In the genomic region with DNA sequence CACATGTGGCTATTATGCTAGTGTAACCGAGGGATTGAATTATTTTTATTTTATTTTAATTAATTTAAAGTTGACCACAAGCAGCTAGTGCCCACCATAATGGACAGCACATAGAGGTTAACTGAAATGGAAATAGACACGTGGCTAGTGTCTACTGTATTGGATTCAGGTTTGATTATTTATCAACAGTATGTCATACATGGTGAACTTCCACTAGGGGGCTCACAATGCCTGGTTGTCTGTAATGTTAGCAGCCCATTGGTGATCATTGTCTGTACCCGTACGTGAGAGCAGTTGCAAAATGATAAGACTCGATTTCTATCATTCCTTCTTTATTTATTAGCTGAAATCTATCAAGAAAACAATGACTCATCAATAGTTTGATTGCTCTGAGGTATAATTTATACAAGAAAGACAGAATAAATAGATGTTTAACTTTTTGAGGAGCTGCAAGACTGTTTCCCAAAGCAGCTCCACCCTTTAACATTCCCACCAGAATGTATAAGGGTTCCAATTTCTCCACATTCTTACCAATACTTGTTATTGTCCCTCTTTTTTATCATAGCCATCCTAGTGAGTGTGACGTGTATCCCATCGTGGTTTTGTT, we compare ENCODE assay signal across 8 cellular contexts.
DNase-seq lines count a peak whose midpoint lies in the region; ATAC-seq and TF ChIP-seq lines count a peak whose summit lies in the region.

No MANE protein-coding gene starts in this region.

- ATAC-seq in GM21576 (IDR thresholded peaks at IDR 0.05; ENCODE audit: unreplicated experiment): peak; percentile 88
- ATAC-seq in Panc1: peak; percentile 99
- peak; percentile 90 for ATAC-seq in activated naive CD8-positive, alpha-beta T cell treated with anti-CD3 and anti-CD28 coated beads, Interleukin-2, amount 10 ng/mL, durations not matched to agents 7 days and 5 days (ENCODE audit: low read depth)
- ATAC-seq in Right ventricle myocardium superior (ENCODE audit: poor library complexity): peak; percentile 75

- peaks cover 13% of the 10 kb centered on the region for H3K27me3 Mint-ChIP-seq in activated naive CD8-positive, alpha-beta T cell treated with anti-CD3 and anti-CD28 coated beads, Interleukin-2, amount 10 ng/mL, durations not matched to agents 7 days and 5 days

- in situ Hi-C loops in KBM-7 (cut with MboI; ENCODE audit: low pct_unique_long_range_greater_than_20kb, low sequenced_read_pairs): loop anchor here (25.0 kb wide), 1 partner anchor 513 kb away; the partner anchor contains the start of gene DLX2
- in situ Hi-C loops in Panc1 (cut with HindIII; ENCODE audit: low pct_unique_long_range_greater_than_20kb, low sequenced_read_pairs): no loop called here

- H3K36me3 Mint-ChIP-seq in activated naive CD8-positive, alpha-beta T cell treated with anti-CD3 and anti-CD28 coated beads, Interleukin-2, amount 10 ng/mL, durations not matched to agents 7 days and 5 days: no peaks in the 10 kb centered on the region

- H3K27ac Mint-ChIP-seq in activated naive CD8-positive, alpha-beta T cell treated with anti-CD3 and anti-CD28 coated beads, Interleukin-2, amount 10 ng/mL, durations not matched to agents 7 days and 5 days: no peak overlapping the region

- H3K4me3 ChIP-seq in GM06990 (replicated peaks; ENCODE audit: low read depth, low read length) (no peak overlapping the region), Panc1 (ENCODE audit: low read depth in 2 of 2, low read length in 2 of 2) (no peak overlapping the region)

- H3K36me3 ChIP-seq in GM06990 (ENCODE audit: control insufficient read depth, insufficient read depth, low read length) (no peaks in the 10 kb centered on the region), Panc1 (ENCODE audit: control insufficient read depth, insufficient read depth, low read length) (no peaks in the 10 kb centered on the region)

- BruUV-seq in Panc1 (replicated peaks; lab: Mats Ljungman, UMichigan): no TSS peak

- H3K4me1 Mint-ChIP-seq in activated naive CD8-positive, alpha-beta T cell treated with anti-CD3 and anti-CD28 coated beads, Interleukin-2, amount 10 ng/mL, durations not matched to agents 7 days and 5 days: peaks cover 3% of the 10 kb centered on the region

- H3K27ac ChIP-seq in Panc1 (ENCODE audit: low read length): no peak overlapping the region

- peak; percentile 71 for TF ChIP-seq CTCF in GM06990 (IDR thresholded peaks at IDR 0.05; ENCODE audit: insufficient read depth, low read length, poor library complexity, severe bottlenecking)
- peak; percentile 84 for TF ChIP-seq CTCF in Panc1 (IDR thresholded peaks at IDR 0.05)

- CTCF ChIA-PET in Panc1 (lab: Charles Lee): interaction anchor here (0.9 to 1.0 kb wide), 3 partner anchors 10 to 515 kb away, joined by 3 read pairs; no protein-coding TSS in a partner anchor

- H3K9me3 ChIP-seq in Panc1 (ENCODE audit: control insufficient read depth, insufficient read depth, low read depth, low read length): no peaks in the 10 kb centered on the region

- intact Hi-C loops in Panc1 (cut with micrococcal nuclease; ENCODE audit: unreplicated experiment): loop anchor here (5.0 kb wide), 1 partner anchor 508 kb away; no protein-coding TSS in a partner anchor
- intact Hi-C loops in Right ventricle myocardium superior (cut with DNase I): loop anchor here (10.0 kb wide), 1 partner anchor 506 kb away; the partner anchor contains the start of gene DLX2

- DNase-seq in GM06990 (ENCODE audit: extremely low read depth, insufficient read length) (peak; percentile 13), KBM-7 (peak; percentile 63), Panc1 (ENCODE audit: low read depth, low spot score) (peak; percentile 45), Right ventricle myocardium superior (no peak), renal cortical epithelial cell (ENCODE audit: low read depth) (peak; percentile 67), GOT3 (lab: John Stamatoyannopoulos, UW) (no peak)
- no peak for DNase-seq in activated naive CD8-positive, alpha-beta T cell treated with anti-CD3 and anti-CD28 coated beads, Interleukin-2, amount 10 ng/mL, durations not matched to agents 7 days and 5 days

- no peak overlapping the region for H3K4me3 Mint-ChIP-seq in activated naive CD8-positive, alpha-beta T cell treated with anti-CD3 and anti-CD28 coated beads, Interleukin-2, amount 10 ng/mL, durations not matched to agents 7 days and 5 days

- H3K27me3 ChIP-seq in GM06990 (replicated peaks; ENCODE audit: control insufficient read depth, insufficient read depth, low read length): no peaks in the 10 kb centered on the region
- H3K27me3 ChIP-seq in Panc1 (ENCODE audit: control insufficient read depth, insufficient read depth, low read length): no peaks in the 10 kb centered on the region

- H3K9me3 Mint-ChIP-seq in activated naive CD8-positive, alpha-beta T cell treated with anti-CD3 and anti-CD28 coated beads, Interleukin-2, amount 10 ng/mL, durations not matched to agents 7 days and 5 days: no peaks in the 10 kb centered on the region

- POLR2A ChIA-PET in Panc1 (lab: Charles Lee): interaction anchor here (0.7 kb wide), 1 partner anchor 11 kb away, joined by 3 read pairs; no protein-coding TSS in a partner anchor
- POLR2A ChIA-PET in activated naive CD8-positive, alpha-beta T cell treated with anti-CD3 and anti-CD28 coated beads, Interleukin-2, amount 10 ng/mL, durations not matched to agents 7 days and 5 days (lab: Charles Lee): no interaction called here

- no peaks in the 10 kb centered on the region for H3K4me1 ChIP-seq in Panc1 (ENCODE audit: control insufficient read depth, insufficient read depth, low read length)

Comparison
In these comparisons a context has a peak if more than half of its experiments do, and no peak if none do; other contexts are left out.
1. DNase-seq: peak in GM06990 (single experiment), KBM-7 (single experiment), Panc1 (single experiment) and renal cortical epithelial cell (single experiment); none in activated naive CD8-positive, alpha-beta T cell treated with anti-CD3 and anti-CD28 coated beads, Interleukin-2, amount 10 ng/mL, durations not matched to agents 7 days and 5 days (single experiment), Right ventricle myocardium superior (single experiment) and GOT3 (single experiment).
2. Peak in every context shown above with its lines, with median percentiles within 50 percentile points of each other: ATAC-seq.